In genomic region chr9:93962561-93963440, GRCh38 we compare ENCODE assay signal across 8 cellular contexts. TPM values are rescaled to one million over a fixed set of nuclear protein-coding genes. Genes with fewer than 3 reads are reported as not detected.
DNase-seq lines count a peak whose midpoint lies in the region; ATAC-seq and TF ChIP-seq lines count a peak whose summit lies in the region.

No MANE protein-coding gene starts in this region.

- peaks cover 19% of the 10 kb centered on the region for H3K27me3 ChIP-seq in lung (ENCODE audit: control insufficient read depth, insufficient read depth)

- peaks cover 0 to 16% of the 10 kb centered on the region in 2 donors for H3K4me1 ChIP-seq in lung (ENCODE audit: control insufficient read depth in 2 of 2, insufficient read depth in 2 of 2, low read length in 2 of 2)

- peak; percentile 87 for DNase-seq in COLO829 (ENCODE audit: low spot score)
- DNase-seq in NCI-H748 (lab: John Stamatoyannopoulos, UW; ENCODE audit: unreplicated experiment), result peak; percentile 81
- peak; percentile 80 to 82 for DNase-seq in activated CD4-positive, alpha-beta T cell treated with anti-CD3 and anti-CD28 coated beads, Interleukin-2, amount 50 U/mL, for 4 hours
- DNase-seq in dermis blood vessel endothelial cell, result peak; percentile 90
- peak; percentile 86 for DNase-seq in lung (ENCODE audit: low spot score)
- DNase-seq in stimulated activated CD8-positive, alpha-beta memory T cell treated with anti-CD3 and anti-CD28 coated beads, Interleukin-12 subunit alpha, Interleukin-12 subunit beta, amount 100 ng/mL, for 1 hour (ENCODE audit: low read depth), result peak; percentile 73
- DNase-seq in GOT3 (lab: John Stamatoyannopoulos, UW), result no peak

- H3K36me3 ChIP-seq in lung (ENCODE audit: control insufficient read depth in 2 of 2, insufficient read depth in 2 of 2, low read length in 2 of 2), result no peaks in the 10 kb centered on the region

- no peak overlapping the region for H3K27ac ChIP-seq in lung (ENCODE audit: low read depth in 1 of 2, low read length in 1 of 2)

- H3K4me3 ChIP-seq in lung, result no peak overlapping the region

- 19 to 20% methylated on average over 22 of the region's 22 CpGs for WGBS in lung, 2 donors

- ATAC-seq in HG03354 (IDR thresholded peaks at IDR 0.05; ENCODE audit: poor library complexity, severe bottlenecking, unreplicated experiment), result peak; percentile 61
- ATAC-seq in lung (ENCODE audit: insufficient read depth, low FRiP score), result peak; percentile 84

- H3K9me3 ChIP-seq in lung (ENCODE audit: control insufficient read depth in 2 of 2, insufficient read depth in 1 of 2, low read length in 1 of 2), result peaks cover 0 to 2% of the 10 kb centered on the region in 2 donors

- TF ChIP-seq CTCF in lung (IDR thresholded peaks at IDR 0.05; ENCODE audit: control extremely low read depth, extremely low read depth), result peak; percentile 80

RNA-seq across cellular contexts. Expression of gene BARX1, which starts 7.6 kb away (rescaled TPM):
- total RNA-seq in dermis blood vessel endothelial cell (not detected in 2 replicates), lung (not detected)
- under 1 TPM; 0.08 to 0.09 TPM for polyA plus RNA-seq in lung
